10 cellular contexts compared by ENCODE assay signal in genomic region chr6:103797738-103798137, GRCh38.
DNase-seq lines count a peak whose midpoint lies in the region; ATAC-seq, FAIRE-seq and TF ChIP-seq lines count a peak whose summit lies in the region.
"Had no signal": no experiment of that assay in that cellular context is flagged by ENCODE, and none has a peak within 500 bp of the region (broad histone marks: within the 10 kb centered on the region; RNA-seq: fewer than 3 reads in every experiment).

No MANE protein-coding gene starts in this region.

- H3K36me3 ChIP-seq in small intestine (ENCODE audit: control insufficient read depth in 2 of 2, insufficient read depth in 2 of 2, low read length in 2 of 2) = no peaks in the 10 kb centered on the region

- H3K4me1 Mint-ChIP-seq in chondrocyte (ENCODE audit: low read depth) = no peaks in the 10 kb centered on the region

- no peaks in the 10 kb centered on the region for H3K36me3 Mint-ChIP-seq in chondrocyte (ENCODE audit: low read depth)

- ATAC-seq in HG02970 (IDR thresholded peaks at IDR 0.05; ENCODE audit: low FRiP score, unreplicated experiment) = no peak
- ATAC-seq in HG02938 (IDR thresholded peaks at IDR 0.05; ENCODE audit: unreplicated experiment) = no peak
- ATAC-seq: left ventricle myocardium superior had no signal

- H3K9me3 Mint-ChIP-seq in chondrocyte (ENCODE audit: low read depth) = peaks cover 8% of the 10 kb centered on the region

- H3K4me1 ChIP-seq in small intestine (ENCODE audit: control insufficient read depth in 2 of 2, insufficient read depth in 1 of 2, low read depth in 1 of 2, low read length in 1 of 2) = no peaks in the 10 kb centered on the region

- H3K4me3 Mint-ChIP-seq in chondrocyte (ENCODE audit: unreplicated experiment) = no peak overlapping the region
- H3K4me3 Mint-ChIP-seq: CD4-positive, alpha-beta T cell had no signal

- no peak overlapping the region for H3K27ac Mint-ChIP-seq in chondrocyte (ENCODE audit: unreplicated experiment)
- H3K27ac Mint-ChIP-seq: CD4-positive, alpha-beta T cell had no signal

- TF ChIP-seq CTCF in chondrocyte (IDR thresholded peaks at IDR 0.05) = peak; percentile 82

- no peak overlapping the region for H3K27ac ChIP-seq in small intestine (ENCODE audit: low read depth in 1 of 2, low read length in 1 of 2)

- H3K27me3 ChIP-seq in small intestine (ENCODE audit: control insufficient read depth in 2 of 2, insufficient read depth in 2 of 2, low read length in 2 of 2) = no peaks in the 10 kb centered on the region

- peak; percentile 23 for FAIRE-seq in small intestine (lab: Jason Lieb, UNC)

- H3K4me3 ChIP-seq in small intestine (ENCODE audit: low read depth in 1 of 2, low read length in 2 of 2) = no peak overlapping the region

- peak; percentile 26 for DNase-seq in SIG-M5 treated with dmso at 0.1 percent for 504 hours (lab: John Stamatoyannopoulos, UW; ENCODE audit: unreplicated experiment)
- DNase-seq in SIG-M5 (lab: John Stamatoyannopoulos, UW) = no peak
- DNase-seq in NCI-H446 treated with DMSO at 0.1 percent for 48 hours (lab: John Stamatoyannopoulos, UW) = peak; percentile 54
- DNase-seq in chondrocyte (ENCODE audit: low spot score) = no peak
- DNase-seq in small intestine = no peak
- DNase-seq in NCI-H187 (lab: John Stamatoyannopoulos, UW) = no peak
- DNase-seq: CD4-positive, alpha-beta T cell; left ventricle myocardium superior had no signal

- no peaks in the 10 kb centered on the region for H3K9me3 ChIP-seq in small intestine (ENCODE audit: control insufficient read depth, low read depth)

- 39 to 54% (median 52%) methylated on average over 1 of the region's 1 CpG for WGBS in small intestine, 3 donors

- H3K27me3 Mint-ChIP-seq in chondrocyte (ENCODE audit: low read depth) = peaks cover 7% of the 10 kb centered on the region
- H3K27me3 Mint-ChIP-seq: CD4-positive, alpha-beta T cell had no signal

Comparison
In these comparisons a context has a peak if more than half of its experiments do, and no peak if none do; other contexts are left out.
1. DNase-seq: peak in SIG-M5 treated with dmso at 0.1 percent for 504 hours (single experiment) and NCI-H446 treated with DMSO at 0.1 percent for 48 hours (single experiment); none in SIG-M5 (single experiment), chondrocyte (single experiment), small intestine (single experiment) and NCI-H187 (0 of 2).